In genomic region chr5:74361406-74362358, GRCh38 we compare ENCODE assay signal across 1 cellular context.
A peak's percentile ranks its signal among the peaks of the same experiment; 100 is the strongest.
TF ChIP-seq lines count a peak whose summit lies in the region.

No MANE protein-coding gene starts in this region.

TF ChIP-seq in HepG2, 621 proteins besides CTCF, POLR2A, EP300 and RAD21 (continued from another document and continues in another):
- no peak for TF ChIP-seq BCLAF1 (IDR thresholded peaks at IDR 0.05)
- 0 out of 2 replicates have a peak, but pooled peaks have one; percentile 43 for TF ChIP-seq CBX5 (CRISPR knock-in tag; IDR thresholded peaks at IDR 0.05; ENCODE audit: borderline replicate concordance)
- 0 out of 2 replicates have a peak, but pooled peaks have one; percentile 18 for TF ChIP-seq DRAP1 (CRISPR knock-in tag; IDR thresholded peaks at IDR 0.05)
- TF ChIP-seq TBX2 (CRISPR knock-in tag; IDR thresholded peaks at IDR 0.05; ENCODE audit: borderline replicate concordance), result peak; percentile 70; the same call in 1 of the 2 replicates
- TF ChIP-seq NONO (IDR thresholded peaks at IDR 0.05), result no peak
- TF ChIP-seq NONO (CRISPR knock-in tag; conservative IDR thresholded peaks at IDR 0.05), result no peak
- TF ChIP-seq MIXL1 (CRISPR knock-in tag; IDR thresholded peaks at IDR 0.05), result peak; percentile 11; the same call in 1 of the 2 replicates
- 0 out of 2 replicates have a peak, but pooled peaks have one; percentile 18 for TF ChIP-seq ZNF331 (CRISPR knock-in tag; IDR thresholded peaks at IDR 0.05)
- peak; percentile 78; the same call in 1 of the 2 replicates for TF ChIP-seq EHMT2 (IDR thresholded peaks at IDR 0.05; ENCODE audit: borderline replicate concordance, low read depth, low read length)
- peak; percentile 60; the same call in 1 of the 2 replicates for TF ChIP-seq MIER2 (CRISPR knock-in tag; IDR thresholded peaks at IDR 0.05)
- 0 out of 2 replicates have a peak, but pooled peaks have one; percentile 38 for TF ChIP-seq ZBTB33 (CRISPR knock-in tag; IDR thresholded peaks at IDR 0.05)
- peak; percentile 29; the same call in 1 of the 2 replicates for TF ChIP-seq ATF2 (CRISPR knock-in tag; IDR thresholded peaks at IDR 0.05)
- TF ChIP-seq ZGPAT (CRISPR knock-in tag; IDR thresholded peaks at IDR 0.05), result peak; percentile 28; the same call in 1 of the 2 replicates
- TF ChIP-seq BRCA1 (CRISPR knock-in tag; IDR thresholded peaks at IDR 0.05), result no peak
- TF ChIP-seq ZNF609 (CRISPR knock-in tag; IDR thresholded peaks at IDR 0.05; ENCODE audit: borderline replicate concordance), result peak; percentile 49; the same call in 1 of the 2 replicates
- TF ChIP-seq TBX3 (IDR thresholded peaks at IDR 0.05; ENCODE audit: borderline replicate concordance), result 0 out of 2 replicates have a peak, but pooled peaks have one; percentile 42
- TF ChIP-seq GPN1 (CRISPR knock-in tag; IDR thresholded peaks at IDR 0.05; ENCODE audit: borderline replicate concordance), result no peak
- TF ChIP-seq SALL1 (CRISPR knock-in tag; IDR thresholded peaks at IDR 0.05), result peak; percentile 86
- 0 out of 2 replicates have a peak, but pooled peaks have one; percentile 28 for TF ChIP-seq ZNF543 (CRISPR knock-in tag; IDR thresholded peaks at IDR 0.05)
- peak; percentile 88 for TF ChIP-seq BHLHE40 (IDR thresholded peaks at IDR 0.05; ENCODE audit: low read length)
- peak; percentile 62 for TF ChIP-seq TEAD3 (CRISPR knock-in tag; optimal IDR thresholded peaks at IDR 0.05; ENCODE audit: borderline replicate concordance)
- peak; percentile 98 for TF ChIP-seq SOX13 (IDR thresholded peaks at IDR 0.05)
- peak in 1 of 2 experiments; percentile 100; a peak in 2 of 4 replicates for TF ChIP-seq SOX13 (CRISPR knock-in tag; conservative IDR thresholded peaks at IDR 0.05 in 1 of 2, IDR thresholded peaks at IDR 0.05 in 1 of 2)
- no peak for TF ChIP-seq AHR (CRISPR knock-in tag; IDR thresholded peaks at IDR 0.05)
- no peak for TF ChIP-seq KLF6 (CRISPR knock-in tag; IDR thresholded peaks at IDR 0.05)
- TF ChIP-seq SP1 (IDR thresholded peaks at IDR 0.05), result no peak
- 0 out of 2 replicates have a peak, but pooled peaks have one; percentile 11 for TF ChIP-seq SP1 (CRISPR knock-in tag; IDR thresholded peaks at IDR 0.05)
- TF ChIP-seq ZNF292 (CRISPR knock-in tag; IDR thresholded peaks at IDR 0.05; ENCODE audit: borderline replicate concordance, low read depth), result peak; percentile 15; the same call in 1 of the 2 replicates
- peak; percentile 26; the same call in 1 of the 2 replicates for TF ChIP-seq HNF4G (IDR thresholded peaks at IDR 0.05; ENCODE audit: borderline replicate concordance, low read depth, low read length)
- no peak for TF ChIP-seq HNF4G (CRISPR knock-in tag; IDR thresholded peaks at IDR 0.05; ENCODE audit: borderline replicate concordance, low read depth)
- TF ChIP-seq ZSCAN25 (CRISPR knock-in tag; IDR thresholded peaks at IDR 0.05), result no peak
- peak; percentile 79 for TF ChIP-seq GATAD2A (CRISPR knock-in tag; IDR thresholded peaks at IDR 0.05)
- peak; percentile 67 for TF ChIP-seq FOXP4 (CRISPR knock-in tag; IDR thresholded peaks at IDR 0.05)
- no peak for TF ChIP-seq PAX8 (CRISPR knock-in tag; IDR thresholded peaks at IDR 0.05; ENCODE audit: borderline replicate concordance)
- 0 out of 2 replicates have a peak, but pooled peaks have one; percentile 31 for TF ChIP-seq SIX4 (CRISPR knock-in tag; IDR thresholded peaks at IDR 0.05)
- TF ChIP-seq HNF1A (IDR thresholded peaks at IDR 0.05; ENCODE audit: low read depth), result no peak
- peak; percentile 24; the same call in 1 of the 2 replicates for TF ChIP-seq HNF1A (CRISPR knock-in tag; IDR thresholded peaks at IDR 0.05; ENCODE audit: borderline replicate concordance)
- TF ChIP-seq ZNF644 (CRISPR knock-in tag; IDR thresholded peaks at IDR 0.05; ENCODE audit: low read depth), result peak; percentile 53; the same call in 1 of the 2 replicates
